18 cellular contexts compared by ENCODE assay signal in the genomic region with DNA sequence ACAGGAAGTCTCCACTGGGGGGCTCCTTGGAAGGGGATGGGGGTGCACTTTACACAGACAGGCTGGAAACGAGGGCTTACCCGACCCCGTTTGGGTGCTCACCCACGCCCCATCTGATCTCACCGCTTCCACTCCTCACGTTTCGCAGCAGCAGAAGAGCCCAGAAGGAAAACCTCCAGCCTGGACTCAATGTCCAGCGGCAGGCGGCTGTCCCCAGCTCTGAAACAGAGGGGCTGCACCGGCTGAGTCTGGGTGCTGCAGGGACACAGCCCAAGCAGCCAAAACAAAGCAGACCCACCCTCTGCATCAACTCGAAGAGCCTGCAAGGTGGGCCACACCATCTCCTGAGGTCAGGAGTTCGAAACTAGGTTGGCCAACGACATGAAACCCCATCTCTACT.
"Had no signal": no experiment of that assay in that cellular context is flagged by ENCODE, and none has a peak within 500 bp of the region (broad histone marks: within the 10 kb centered on the region; RNA-seq: fewer than 3 reads in every experiment).

No MANE protein-coding gene starts in this region.

- H3K9me3 Mint-ChIP-seq: activated CD8-positive, alpha-beta T cell treated with anti-CD3 and anti-CD28 coated beads for 36 hours; activated T-cell treated with anti-CD3 and anti-CD28 coated beads, Interleukin-2, amount 50 U/mL, for 4 hours; memory B cell; natural killer cell treated with Interleukin-12 subunit alpha and Interleukin-12 subunit beta and Interleukin-15 and Interleukin-18, amount 100 ng/mL, for 72 hours had no signal

- H3K9me3 ChIP-seq: body of pancreas, left ventricle myocardium inferior had no signal

- H3K4me3 Mint-ChIP-seq: activated CD8-positive, alpha-beta T cell treated with anti-CD3 and anti-CD28 coated beads for 36 hours; activated naive CD8-positive, alpha-beta T cell; activated T-cell treated with anti-CD3 and anti-CD28 coated beads, Interleukin-2, amount 50 U/mL, for 4 hours; memory B cell; natural killer cell treated with Interleukin-12 subunit alpha and Interleukin-12 subunit beta and Interleukin-15 and Interleukin-18, amount 100 ng/mL, for 72 hours; WTC11 had no signal

- H3K4me3 ChIP-seq: body of pancreas, coronary artery, left ventricle myocardium inferior had no signal

- H3K27ac ChIP-seq: body of pancreas, coronary artery, left ventricle myocardium inferior had no signal

- H3K27me3 ChIP-seq: body of pancreas had no signal

- H3K27ac Mint-ChIP-seq: activated CD8-positive, alpha-beta T cell treated with anti-CD3 and anti-CD28 coated beads for 36 hours; activated naive CD8-positive, alpha-beta T cell; memory B cell; natural killer cell treated with Interleukin-12 subunit alpha and Interleukin-12 subunit beta and Interleukin-15 and Interleukin-18, amount 100 ng/mL, for 72 hours had no signal

- ATAC-seq: activated CD8-positive, alpha-beta T cell treated with anti-CD3 and anti-CD28 coated beads for 36 hours; activated T-cell treated with anti-CD3 and anti-CD28 coated beads, Interleukin-2, amount 50 U/mL, for 4 hours; body of pancreas; natural killer cell treated with Interleukin-12 subunit alpha and Interleukin-12 subunit beta and Interleukin-15 and Interleukin-18, amount 100 ng/mL, for 72 hours; right cardiac atrium; WTC11 had no signal

- DNase-seq: activated CD4-positive, alpha-beta T cell treated with anti-CD3 and anti-CD28 coated beads for 48 hours; activated CD8-positive, alpha-beta T cell treated with anti-CD3 and anti-CD28 coated beads for 36 hours; activated gamma-delta T cell; activated T-cell treated with anti-CD3 and anti-CD28 coated beads, Interleukin-2, amount 50 U/mL, for 4 hours; amniotic stem cell; central memory CD4-positive, alpha-beta T cell; effector CD4-positive, alpha-beta T cell; foreskin melanocyte; left ventricle myocardium inferior; nucleus accumbens; T-helper 2 cell had no signal

- H3K27me3 Mint-ChIP-seq: activated CD8-positive, alpha-beta T cell treated with anti-CD3 and anti-CD28 coated beads for 36 hours; activated naive CD8-positive, alpha-beta T cell; memory B cell; natural killer cell treated with Interleukin-12 subunit alpha and Interleukin-12 subunit beta and Interleukin-15 and Interleukin-18, amount 100 ng/mL, for 72 hours had no signal
